Comparison of ENCODE assay signal across 18 cellular contexts in genomic region chr6:130529569-130530149, GRCh38.
DNase-seq lines count a peak whose midpoint lies in the region; ATAC-seq, FAIRE-seq and TF ChIP-seq lines count a peak whose summit lies in the region.
"Had no signal": no experiment of that assay in that cellular context is flagged by ENCODE, and none has a peak within 500 bp of the region (broad histone marks: within the 10 kb centered on the region; RNA-seq: fewer than 3 reads in every experiment).

No MANE protein-coding gene starts in this region.

- H3K27me3 ChIP-seq in PC-9 (ENCODE audit: insufficient read depth, low read depth): no peaks in the 10 kb centered on the region
- H3K27me3 ChIP-seq: SJCRH30 had no signal

- H3K9me3 Mint-ChIP-seq in activated CD4-positive, alpha-beta T cell treated with anti-CD3 and anti-CD28 coated beads, Interleukin-2, amount 10 ng/mL, durations not matched to agents 7 days and 5 days: peaks cover 52% of the 10 kb centered on the region
- H3K9me3 Mint-ChIP-seq in stimulated activated naive B cell treated with anti-CD40 and anti-IgM and Interleukin-4, amounts not matched to agents 10 μg/mL and 1 μg/mL and 100 μg/mL, for 72 hours: peaks cover 4 to 5% of the 10 kb centered on the region in 2 donors
- no peaks in the 10 kb centered on the region for H3K9me3 Mint-ChIP-seq in HFFc6

- H3K4me1 ChIP-seq in PC-9 (replicated peaks; ENCODE audit: insufficient read depth): no peaks in the 10 kb centered on the region

- POLR2A ChIA-PET in activated CD4-positive, alpha-beta T cell treated with anti-CD3 and anti-CD28 coated beads, Interleukin-2, amount 10 ng/mL, durations not matched to agents 7 days and 5 days (lab: Charles Lee): no interaction called here
- POLR2A ChIA-PET in PC-9 (lab: Charles Lee; ENCODE audit: unreplicated experiment): no interaction called here

- CTCF ChIA-PET in activated CD4-positive, alpha-beta T cell treated with anti-CD3 and anti-CD28 coated beads, Interleukin-2, amount 10 ng/mL, durations not matched to agents 7 days and 5 days (lab: Charles Lee): no interaction called here
- CTCF ChIA-PET in PC-9 (lab: Charles Lee): no interaction called here

- H3K4me3 Mint-ChIP-seq in activated CD4-positive, alpha-beta T cell treated with anti-CD3 and anti-CD28 coated beads, Interleukin-2, amount 10 ng/mL, durations not matched to agents 7 days and 5 days: no peak overlapping the region
- H3K4me3 Mint-ChIP-seq in stimulated activated naive B cell treated with anti-CD40 and anti-IgM and Interleukin-4, amounts not matched to agents 10 μg/mL and 1 μg/mL and 100 μg/mL, for 72 hours: peak overlapping the region; percentile 14 to 48
- no peak overlapping the region for H3K4me3 Mint-ChIP-seq in HFFc6
- H3K4me3 Mint-ChIP-seq: CD8-positive, alpha-beta T cell had no signal

- no peaks in the 10 kb centered on the region for H3K27me3 Mint-ChIP-seq in activated CD4-positive, alpha-beta T cell treated with anti-CD3 and anti-CD28 coated beads, Interleukin-2, amount 10 ng/mL, durations not matched to agents 7 days and 5 days
- no peaks in the 10 kb centered on the region for H3K27me3 Mint-ChIP-seq in stimulated activated naive B cell treated with anti-CD40 and anti-IgM and Interleukin-4, amounts not matched to agents 10 μg/mL and 1 μg/mL and 100 μg/mL, for 72 hours
- H3K27me3 Mint-ChIP-seq in HFFc6 (ENCODE audit: insufficient read depth): no peaks in the 10 kb centered on the region; the same call in 1 of the 2 replicates

- DNase-seq in activated CD4-positive, alpha-beta T cell treated with anti-CD3 and anti-CD28 coated beads, Interleukin-2, amount 10 ng/mL, durations not matched to agents 7 days and 5 days: no peak
- no peak for DNase-seq in activated CD4-positive, alpha-beta T cell treated with anti-CD3 and anti-CD28 coated beads for 1 hour
- DNase-seq in PC-9 (peak; percentile 27 to 40), islet precursor cell (peak; percentile 83), RCC 7860 (ENCODE audit: low spot score) (no peak), HFFc6 (no peak), KG1 (lab: John Stamatoyannopoulos, UW) (no peak)
- peak; percentile 48 for DNase-seq in stimulated activated naive B cell treated with anti-CD40 and anti-IgM and Interleukin-4, amounts not matched to agents 10 μg/mL and 1 μg/mL and 100 μg/mL, for 72 hours
- DNase-seq: ACHN; C1 segment of cervical spinal cord; CD8-positive, alpha-beta T cell; GDM1; NCI-H187; NCI-H446 treated with DMSO at 0.1 percent for 48 hours; NCI-H526 treated with DMSO at 0.1 percent for 48 hours; SJCRH30 had no signal

- TF ChIP-seq CTCF in PC-9 (conservative IDR thresholded peaks at IDR 0.05): no peak
- no peak for TF ChIP-seq CTCF in HFFc6 (IDR thresholded peaks at IDR 0.05)

- BruUV-seq in PC-9 (replicated peaks; lab: Mats Ljungman, UMichigan): no TSS peak

- intact Hi-C loops in PC-9 (cut with micrococcal nuclease; ENCODE audit: unreplicated experiment): no loop called here

- no peaks in the 10 kb centered on the region for H3K36me3 ChIP-seq in PC-9 (ENCODE audit: low read depth)
- H3K36me3 ChIP-seq: SJCRH30 had no signal

- no peaks in the 10 kb centered on the region for H3K79me2 ChIP-seq in PC-9 (ENCODE audit: low read depth)

- peak overlapping the region; percentile 13; the same call in 1 of the 2 replicates for H2AFZ ChIP-seq in PC-9

- ATAC-seq in stimulated activated naive B cell treated with anti-CD40 and anti-IgM and Interleukin-4, amounts not matched to agents 10 μg/mL and 1 μg/mL and 100 μg/mL, for 72 hours (replicated peaks): peak; percentile 70 to 73
- ATAC-seq: CD8-positive, alpha-beta T cell had no signal

- H3K36me3 Mint-ChIP-seq in activated CD4-positive, alpha-beta T cell treated with anti-CD3 and anti-CD28 coated beads, Interleukin-2, amount 10 ng/mL, durations not matched to agents 7 days and 5 days (ENCODE audit: low read depth): peaks cover 35% of the 10 kb centered on the region
- peaks cover 7 to 12% of the 10 kb centered on the region in 2 donors for H3K36me3 Mint-ChIP-seq in stimulated activated naive B cell treated with anti-CD40 and anti-IgM and Interleukin-4, amounts not matched to agents 10 μg/mL and 1 μg/mL and 100 μg/mL, for 72 hours
- H3K36me3 Mint-ChIP-seq in HFFc6 (ENCODE audit: low read depth): peaks cover 10% of the 10 kb centered on the region; the same call in 1 of the 2 replicates
- H3K36me3 Mint-ChIP-seq: CD8-positive, alpha-beta T cell had no signal

- peaks cover 25% of the 10 kb centered on the region for H3K4me1 Mint-ChIP-seq in activated CD4-positive, alpha-beta T cell treated with anti-CD3 and anti-CD28 coated beads, Interleukin-2, amount 10 ng/mL, durations not matched to agents 7 days and 5 days
- H3K4me1 Mint-ChIP-seq in stimulated activated naive B cell treated with anti-CD40 and anti-IgM and Interleukin-4, amounts not matched to agents 10 μg/mL and 1 μg/mL and 100 μg/mL, for 72 hours: peaks cover 28 to 48% of the 10 kb centered on the region in 2 donors
- H3K4me1 Mint-ChIP-seq in HFFc6 (ENCODE audit: low read depth): peaks cover 19% of the 10 kb centered on the region

- H3K9me2 ChIP-seq in PC-9 (ENCODE audit: insufficient read depth): no peaks in the 10 kb centered on the region

- peak overlapping the region; percentile 20 for H3K27ac Mint-ChIP-seq in activated CD4-positive, alpha-beta T cell treated with anti-CD3 and anti-CD28 coated beads, Interleukin-2, amount 10 ng/mL, durations not matched to agents 7 days and 5 days
- H3K27ac Mint-ChIP-seq in stimulated activated naive B cell treated with anti-CD40 and anti-IgM and Interleukin-4, amounts not matched to agents 10 μg/mL and 1 μg/mL and 100 μg/mL, for 72 hours: peak overlapping the region; percentile 75
- no peak overlapping the region for H3K27ac Mint-ChIP-seq in HFFc6
- H3K27ac Mint-ChIP-seq: CD8-positive, alpha-beta T cell had no signal

- no peaks in the 10 kb centered on the region for H4K20me1 ChIP-seq in PC-9 (ENCODE audit: insufficient read depth)

- no peaks in the 10 kb centered on the region; the same call in 1 of the 2 replicates for H3K9me3 ChIP-seq in PC-9 (ENCODE audit: insufficient read depth, low read depth)
- H3K9me3 ChIP-seq: SJCRH30 had no signal

- H3F3A ChIP-seq in PC-9 (ENCODE audit: insufficient read depth, low read depth): no peaks in the 10 kb centered on the region

- no peak for FAIRE-seq in RCC 7860 (lab: Jason Lieb, UNC)

- no peak overlapping the region for H3K4me3 ChIP-seq in PC-9
- H3K4me3 ChIP-seq: SJCRH30 had no signal

- H3K27ac ChIP-seq in PC-9: peak overlapping the region; percentile 27; the same call in 1 of the 2 replicates
- H3K27ac ChIP-seq: 22Rv1, KMS-11, SJCRH30 had no signal

- no peak overlapping the region for H3K4me2 ChIP-seq in PC-9
- H3K4me2 ChIP-seq: KMS-11 had no signal

Comparison
In these comparisons a context has a peak if more than half of its experiments do, and no peak if none do; other contexts are left out.
1. DNase-seq: peak in PC-9 (2 of 2), islet precursor cell (single experiment) and stimulated activated naive B cell treated with anti-CD40 and anti-IgM and Interleukin-4, amounts not matched to agents 10 μg/mL and 1 μg/mL and 100 μg/mL, for 72 hours (single experiment); none in activated CD4-positive, alpha-beta T cell treated with anti-CD3 and anti-CD28 coated beads, Interleukin-2, amount 10 ng/mL, durations not matched to agents 7 days and 5 days (single experiment), activated CD4-positive, alpha-beta T cell treated with anti-CD3 and anti-CD28 coated beads for 1 hour (single experiment), RCC 7860 (single experiment), HFFc6 (single experiment) and KG1 (single experiment).
2. H3K4me3 Mint-ChIP-seq: peak in stimulated activated naive B cell treated with anti-CD40 and anti-IgM and Interleukin-4, amounts not matched to agents 10 μg/mL and 1 μg/mL and 100 μg/mL, for 72 hours (2 of 2); none in activated CD4-positive, alpha-beta T cell treated with anti-CD3 and anti-CD28 coated beads, Interleukin-2, amount 10 ng/mL, durations not matched to agents 7 days and 5 days (single experiment) and HFFc6 (single experiment).